In genomic region chr10:124736491-124737136, GRCh38 we compare ENCODE assay signal across 9 cellular contexts. TPM values are rescaled to one million over a fixed set of nuclear protein-coding genes. Genes with fewer than 3 reads are reported as not detected.
DNase-seq lines count a peak whose midpoint lies in the region; ATAC-seq, FAIRE-seq and TF ChIP-seq lines count a peak whose summit lies in the region.
"Had no signal": no experiment of that assay in that cellular context is flagged by ENCODE, and none has a peak within 500 bp of the region (broad histone marks: within the 10 kb centered on the region; RNA-seq: fewer than 3 reads in every experiment).

No MANE protein-coding gene starts in this region.

- no peaks in the 10 kb centered on the region for H3K9me3 ChIP-seq in HEK293 (ENCODE audit: control insufficient read depth, insufficient read depth, low read depth, low read length)
- H3K9me3 ChIP-seq in small intestine (ENCODE audit: control insufficient read depth, low read depth) = no peaks in the 10 kb centered on the region

- H3K27me3 ChIP-seq in small intestine (ENCODE audit: control insufficient read depth in 2 of 2, insufficient read depth in 2 of 2, low read length in 2 of 2) = no peaks in the 10 kb centered on the region

- WGBS in small intestine, 3 donors = 12 to 35% (median 31%) methylated on average over 11 of the region's 11 CpGs

- FAIRE-seq in small intestine (lab: Jason Lieb, UNC) = no peak

- CTCF ChIA-PET in HEK293 (lab: Yijun Ruan, JAX) = interaction anchor here (0.5 to 1.0 kb wide), 4 partner anchors 28 to 202 kb away, joined by 3 to 4 read pairs (median 3); no protein-coding TSS in a partner anchor

- POLR2A ChIA-PET in HEK293 (lab: Yijun Ruan, JAX) = no interaction called here

- no peak overlapping the region for H3K4me3 ChIP-seq in HEK293 (ENCODE audit: low read depth, low read length)
- H3K4me3 ChIP-seq in astrocyte of the spinal cord (ENCODE audit: low read depth, low read length) = no peak overlapping the region
- H3K4me3 ChIP-seq in small intestine (ENCODE audit: low read depth in 1 of 2, low read length in 2 of 2) = peak overlapping the region in 1 of 2 donors; percentile 21

- H3K4me1 ChIP-seq in HEK293 (ENCODE audit: control insufficient read depth, insufficient read depth, low read length) = peaks cover 20% of the 10 kb centered on the region; the same call in 1 of the 2 replicates
- peaks cover 41 to 43% of the 10 kb centered on the region in 2 donors for H3K4me1 ChIP-seq in small intestine (ENCODE audit: control insufficient read depth in 2 of 2, insufficient read depth in 1 of 2, low read depth in 1 of 2, low read length in 1 of 2)

- TF ChIP-seq CTCF in HEK293 (tag by site-specific recombination; IDR thresholded peaks at IDR 0.05) (no peak), astrocyte of the spinal cord (IDR thresholded peaks at IDR 0.05; ENCODE audit: low read depth, low read length) (no peak), GM10266 (IDR thresholded peaks at IDR 0.05; ENCODE audit: control insufficient read depth, insufficient read depth, low read depth, missing control alignments) (no peak)

- H3K36me3 ChIP-seq in HEK293 (ENCODE audit: control insufficient read depth in 2 of 2, insufficient read depth in 1 of 2, low read length in 2 of 2) (peaks cover 0 to 31% of the 10 kb centered on the region in 2 experiments; a peak in 1 of 3 replicates), small intestine (ENCODE audit: control insufficient read depth in 2 of 2, insufficient read depth in 2 of 2, low read length in 2 of 2) (peaks cover 0 to 3% of the 10 kb centered on the region in 2 donors)

- DNase-seq in astrocyte of the spinal cord (ENCODE audit: low read depth, low spot score) = peak; percentile 41
- peak; percentile 43 for DNase-seq in iPS-NIHi11 (ENCODE audit: low spot score)
- DNase-seq in small intestine = peak; percentile 96
- no peak for DNase-seq in GM10266 (ENCODE audit: extremely low spot score)
- DNase-seq: activated naive CD8-positive, alpha-beta T cell treated with anti-CD3 and anti-CD28 coated beads, Interleukin-2, amount 10 ng/mL, durations not matched to agents 7 days and 5 days had no signal

- in situ Hi-C loops in astrocyte of the spinal cord (cut with HindIII; ENCODE audit: low sequenced_read_pairs) = no loop called here

- ATAC-seq in HG02759 (IDR thresholded peaks at IDR 0.05; ENCODE audit: unreplicated experiment) = no peak
- no peak for ATAC-seq in HG03520 (IDR thresholded peaks at IDR 0.05; ENCODE audit: unreplicated experiment)
- no peak for ATAC-seq in HG02840 (IDR thresholded peaks at IDR 0.05; ENCODE audit: low FRiP score, unreplicated experiment)

- H3K27ac ChIP-seq in HEK293 (ENCODE audit: extremely low read depth, low read depth, low read length) (no peak overlapping the region), small intestine (ENCODE audit: low read depth in 1 of 2, low read length in 1 of 2) (peak overlapping the region; percentile 41 to 69)

TF ChIP-seq in HEK293, 187 proteins besides CTCF, POLR2A, EP300 and RAD21 (continues in another document):
- TF ChIP-seq ZNF223 (tag by site-specific recombination; IDR thresholded peaks at IDR 0.05) = no peak
- no peak for TF ChIP-seq ZNF211 (tag by site-specific recombination; IDR thresholded peaks at IDR 0.05; ENCODE audit: low read depth)
- TF ChIP-seq ZNF549 (tag by site-specific recombination; IDR thresholded peaks at IDR 0.05) = no peak
- TF ChIP-seq ZBTB48 (tag by site-specific recombination; IDR thresholded peaks at IDR 0.05) = no peak
- TF ChIP-seq ZNF174 (tag by site-specific recombination; IDR thresholded peaks at IDR 0.05) = no peak
- no peak for TF ChIP-seq PRDM4 (tag by site-specific recombination; IDR thresholded peaks at IDR 0.05)
- TF ChIP-seq ZNF48 (tag by site-specific recombination; IDR thresholded peaks at IDR 0.05) = no peak
- TF ChIP-seq ZNF433 (tag by site-specific recombination; IDR thresholded peaks at IDR 0.05; ENCODE audit: low read depth) = no peak
- TF ChIP-seq ZNF529 (tag by site-specific recombination; IDR thresholded peaks at IDR 0.05; ENCODE audit: insufficient replicate concordance) = no peak
- TF ChIP-seq, protein P1, sequence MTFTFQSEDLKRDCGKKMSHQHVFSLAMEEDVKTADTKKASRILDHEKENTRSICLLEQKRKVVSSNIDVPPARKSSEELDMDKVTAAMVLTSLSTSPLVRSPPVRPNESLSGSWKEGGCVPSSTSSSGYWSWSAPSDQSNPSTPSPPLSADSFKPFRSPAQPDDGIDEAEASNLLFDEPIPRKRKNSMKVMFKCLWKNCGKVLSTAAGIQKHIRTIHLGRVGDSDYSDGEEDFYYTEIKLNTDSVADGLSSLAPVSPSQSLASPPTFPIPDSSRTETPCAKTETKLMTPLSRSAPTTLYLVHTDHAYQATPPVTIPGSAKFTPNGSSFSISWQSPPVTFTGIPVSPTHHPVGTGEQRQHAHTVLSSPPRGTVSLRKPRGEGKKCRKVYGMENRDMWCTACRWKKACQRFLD (tag by site-specific recombination; IDR thresholded peaks at IDR 0.05) = no peak
- TF ChIP-seq ZNF624 (tag by site-specific recombination; IDR thresholded peaks at IDR 0.05) = no peak
- TF ChIP-seq ZNF560 (tag by site-specific recombination; IDR thresholded peaks at IDR 0.05; ENCODE audit: borderline replicate concordance) = no peak
- no peak for TF ChIP-seq WT1 (tag by site-specific recombination; IDR thresholded peaks at IDR 0.05)
- TF ChIP-seq KLF10 (tag by site-specific recombination; IDR thresholded peaks at IDR 0.05) = no peak
- TF ChIP-seq ZNF155 (tag by site-specific recombination; IDR thresholded peaks at IDR 0.05) = no peak
- TF ChIP-seq ZNF24 (tag by site-specific recombination; IDR thresholded peaks at IDR 0.05) = no peak
- TF ChIP-seq GLIS2 (tag by site-specific recombination; IDR thresholded peaks at IDR 0.05) = no peak
- TF ChIP-seq, protein P2, sequence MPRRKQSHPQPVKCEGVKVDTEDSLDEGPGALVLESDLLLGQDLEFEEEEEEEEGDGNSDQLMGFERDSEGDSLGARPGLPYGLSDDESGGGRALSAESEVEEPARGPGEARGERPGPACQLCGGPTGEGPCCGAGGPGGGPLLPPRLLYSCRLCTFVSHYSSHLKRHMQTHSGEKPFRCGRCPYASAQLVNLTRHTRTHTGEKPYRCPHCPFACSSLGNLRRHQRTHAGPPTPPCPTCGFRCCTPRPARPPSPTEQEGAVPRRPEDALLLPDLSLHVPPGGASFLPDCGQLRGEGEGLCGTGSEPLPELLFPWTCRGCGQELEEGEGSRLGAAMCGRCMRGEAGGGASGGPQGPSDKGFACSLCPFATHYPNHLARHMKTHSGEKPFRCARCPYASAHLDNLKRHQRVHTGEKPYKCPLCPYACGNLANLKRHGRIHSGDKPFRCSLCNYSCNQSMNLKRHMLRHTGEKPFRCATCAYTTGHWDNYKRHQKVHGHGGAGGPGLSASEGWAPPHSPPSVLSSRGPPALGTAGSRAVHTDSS (tag by site-specific recombination; IDR thresholded peaks at IDR 0.05) = no peak
- TF ChIP-seq ZFP69B (tag by site-specific recombination; IDR thresholded peaks at IDR 0.05) = no peak
- TF ChIP-seq, protein P3, sequence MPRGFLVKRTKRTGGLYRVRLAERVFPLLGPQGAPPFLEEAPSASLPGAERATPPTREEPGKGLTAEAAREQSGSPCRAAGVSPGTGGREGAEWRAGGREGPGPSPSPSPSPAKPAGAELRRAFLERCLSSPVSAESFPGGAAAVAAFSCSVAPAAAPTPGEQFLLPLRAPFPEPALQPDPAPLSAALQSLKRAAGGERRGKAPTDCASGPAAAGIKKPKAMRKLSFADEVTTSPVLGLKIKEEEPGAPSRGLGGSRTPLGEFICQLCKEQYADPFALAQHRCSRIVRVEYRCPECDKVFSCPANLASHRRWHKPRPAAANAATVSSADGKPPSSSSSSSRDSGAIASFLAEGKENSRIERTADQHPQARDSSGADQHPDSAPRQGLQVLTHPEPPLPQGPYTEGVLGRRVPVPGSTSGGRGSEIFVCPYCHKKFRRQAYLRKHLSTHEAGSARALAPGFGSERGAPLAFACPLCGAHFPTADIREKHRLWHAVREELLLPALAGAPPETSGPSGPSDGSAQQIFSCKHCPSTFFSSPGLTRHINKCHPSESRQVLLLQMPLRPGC (tag by site-specific recombination; IDR thresholded peaks at IDR 0.05) = no peak
- TF ChIP-seq ZNF423 (tag by site-specific recombination; IDR thresholded peaks at IDR 0.05) = peak; percentile 66; the same call in 1 of the 2 replicates
- TF ChIP-seq ZIC2 (tag by site-specific recombination; IDR thresholded peaks at IDR 0.05) = peak; percentile 98
- TF ChIP-seq EGR2 (tag by site-specific recombination; IDR thresholded peaks at IDR 0.05; ENCODE audit: low read depth) = peak; percentile 61; the same call in 1 of the 2 replicates
- TF ChIP-seq ZBTB7A (tag by site-specific recombination; IDR thresholded peaks at IDR 0.05; ENCODE audit: low read depth) = no peak
- TF ChIP-seq ZNF138 (tag by site-specific recombination; IDR thresholded peaks at IDR 0.05; ENCODE audit: borderline replicate concordance) = no peak
- TF ChIP-seq ZNF514 (tag by site-specific recombination; IDR thresholded peaks at IDR 0.05) = no peak
- no peak for TF ChIP-seq ZNF266 (tag by site-specific recombination; IDR thresholded peaks at IDR 0.05; ENCODE audit: low read depth)
- TF ChIP-seq ZNF140 (tag by site-specific recombination; IDR thresholded peaks at IDR 0.05) = no peak
- TF ChIP-seq ZBTB8A (tag by site-specific recombination; IDR thresholded peaks at IDR 0.05) = no peak

RNA-seq across cellular contexts. Expression of gene FAM53B, which starts 7.6 kb away (rescaled TPM):
- 10 to 100 TPM; 15.1 to 30.2 (median 18.8) TPM for polyA plus RNA-seq in small intestine

RNA-seq across cellular contexts. Expression of gene EEF1AKMT2, which starts 55.1 kb away (rescaled TPM):
- polyA plus RNA-seq in small intestine = 10 to 100 TPM in 2 of 3 donors, 1 to 10 TPM in 1; 9.6 to 13.2 (median 12.7) TPM
